5 cellular contexts compared by ENCODE assay signal in genomic region chr4:151389799-151390198, GRCh38. TPM values are rescaled to one million over a fixed set of nuclear protein-coding genes. Genes with fewer than 3 reads are reported as not detected.
DNase-seq lines count a peak whose midpoint lies in the region; ATAC-seq, FAIRE-seq and TF ChIP-seq lines count a peak whose summit lies in the region.
"Not testable (repeated sequence)": the region's sequence is repeated elsewhere in the genome, so short reads cannot be mapped to it uniquely, and the experiment has no call there.
"Had no signal": no experiment of that assay in that cellular context is flagged by ENCODE, and none has a peak within 500 bp of the region (broad histone marks: within the 10 kb centered on the region; RNA-seq: fewer than 3 reads in every experiment).

No MANE protein-coding gene starts in this region.

- not testable (repeated sequence) for H2BK15ac ChIP-seq in mesenchymal stem cell (ENCODE audit: low read depth, poor library complexity, severe bottlenecking)

- CTCF ChIA-PET in HepG2 (lab: Yijun Ruan, JAX; ENCODE audit: low intra/inter-chr PET ratio, low total read pairs): not testable (repeated sequence)

- TF ChIP-seq RAD21 in HepG2 (CRISPR knock-in tag; IDR thresholded peaks at IDR 0.05): not testable (repeated sequence)

- TF ChIP-seq EP300 in HepG2 (IDR thresholded peaks at IDR 0.05; ENCODE audit: low read depth in 2 of 2, low read length in 2 of 2); HepG2 (CRISPR knock-in tag; IDR thresholded peaks at IDR 0.05; ENCODE audit: borderline replicate concordance): not testable (repeated sequence)

- not testable (repeated sequence) for BruUV-seq in HepG2 (replicated peaks; lab: Mats Ljungman, UMichigan)

- H2AFZ ChIP-seq in HepG2 (ENCODE audit: low read length); mesenchymal stem cell (ENCODE audit: low read depth, low read length): not testable (repeated sequence)

- not testable (repeated sequence) for H3K4me2 ChIP-seq in HepG2 (ENCODE audit: low read depth, low read length); mesenchymal stem cell (ENCODE audit: low read length, poor library complexity, severe bottlenecking)

- POLR2A ChIA-PET in HepG2 (lab: Yijun Ruan, JAX): not testable (repeated sequence)

- not testable (repeated sequence) for H3K14ac ChIP-seq in mesenchymal stem cell (ENCODE audit: low read length in 2 of 2)

- H2BK120ac ChIP-seq in mesenchymal stem cell (ENCODE audit: low read depth, low read length): not testable (repeated sequence)

- H3K18ac ChIP-seq in mesenchymal stem cell (ENCODE audit: low read depth in 1 of 2, low read length in 2 of 2): not testable (repeated sequence)

- intact Hi-C loops in HepG2 (cut with micrococcal nuclease; ENCODE audit: unreplicated experiment): not testable (repeated sequence)

- H3K79me2 ChIP-seq in HepG2 (ENCODE audit: insufficient read depth, low read length): not testable (repeated sequence)

- not testable (repeated sequence) for H3K23ac ChIP-seq in mesenchymal stem cell (ENCODE audit: low read length in 2 of 2)

- H3K27ac ChIP-seq in HepG2 (ENCODE audit: extremely low read length, insufficient read depth, low read length); mesenchymal stem cell (ENCODE audit: low read length, poor library complexity, severe bottlenecking): not testable (repeated sequence)

- 35% methylated on average over 2 of the region's 2 CpGs for WGBS in HepG2 (ENCODE audit: low lambda C conversion rate)
- 100% methylated on average over 2 of the region's 2 CpGs for WGBS in mesenchymal stem cell

- in situ Hi-C loops in HepG2 (cut with HindIII; ENCODE audit: extremely low pct_ligation_motif_present, low pct_unique_long_range_greater_than_20kb): not testable (repeated sequence)

- H4K91ac ChIP-seq in mesenchymal stem cell (ENCODE audit: low read length): not testable (repeated sequence)

- H3K27me3 ChIP-seq in HepG2 (ENCODE audit: control insufficient read depth in 1 of 2, insufficient read depth in 2 of 2, low read length in 2 of 2); mesenchymal stem cell (ENCODE audit: control insufficient read depth in 1 of 2, insufficient read depth in 1 of 2, low read length in 2 of 2): not testable (repeated sequence)

- not testable (repeated sequence) for DNase-seq in HepG2 (ENCODE audit: low spot score); mesenchymal stem cell

- not testable (repeated sequence) for H3K4ac ChIP-seq in mesenchymal stem cell (ENCODE audit: low read depth in 1 of 2, low read length in 2 of 2)

- H3K79me1 ChIP-seq in mesenchymal stem cell (replicated peaks; ENCODE audit: low read length, poor library complexity, severe bottlenecking): not testable (repeated sequence)

- not testable (repeated sequence) for FAIRE-seq in HepG2 (lab: Jason Lieb, UNC)

- H2BK5ac ChIP-seq in mesenchymal stem cell (ENCODE audit: low read depth, low read length, poor library complexity, severe bottlenecking): not testable (repeated sequence)

- H2BK12ac ChIP-seq in mesenchymal stem cell (ENCODE audit: low read length in 2 of 2): not testable (repeated sequence)

- not testable (repeated sequence) for ATAC-seq in HepG2

- not testable (repeated sequence) for H3K4me3 ChIP-seq in HepG2 (replicated peaks in 1 of 3; ENCODE audit: insufficient read depth in 1 of 3, low read depth in 2 of 3, low read length in 3 of 3); mesenchymal stem cell (ENCODE audit: insufficient read depth in 1 of 2, low read depth in 1 of 2, low read length in 2 of 2)

- H3K9ac ChIP-seq in HepG2 (ENCODE audit: insufficient read depth, low read depth, low read length): not testable (repeated sequence)
- H3K9ac ChIP-seq in mesenchymal stem cell (ENCODE audit: low read length): peak overlapping the region; percentile 15

- TF ChIP-seq POLR2A in HepG2 (IDR thresholded peaks at IDR 0.05; ENCODE audit: insufficient read depth in 1 of 2, low read depth in 2 of 2, low read length in 2 of 2): not testable (repeated sequence)

- not testable (repeated sequence) for H3K9me3 ChIP-seq in HepG2 (ENCODE audit: low read length); mesenchymal stem cell (ENCODE audit: control insufficient read depth, low read length)

- not testable (repeated sequence) for H3K4me1 ChIP-seq in HepG2 (ENCODE audit: insufficient read depth, low read length); mesenchymal stem cell (ENCODE audit: control insufficient read depth, insufficient read depth, low read depth, low read length)

- not testable (repeated sequence) for H3K36me3 ChIP-seq in HepG2 (replicated peaks in 1 of 2; ENCODE audit: control insufficient read depth in 1 of 2, insufficient read depth in 2 of 2, low read length in 2 of 2); mesenchymal stem cell (ENCODE audit: control insufficient read depth in 1 of 2, insufficient read depth in 2 of 2, low read depth in 1 of 2, low read length in 2 of 2)

- H4K8ac ChIP-seq in mesenchymal stem cell (ENCODE audit: low read length): not testable (repeated sequence)

- not testable (repeated sequence) for H4K20me1 ChIP-seq in HepG2 (ENCODE audit: insufficient read depth, low read length)

- not testable (repeated sequence) for TF ChIP-seq CTCF in HepG2 (CRISPR knock-in tag; IDR thresholded peaks at IDR 0.05)

- H2AK5ac ChIP-seq in mesenchymal stem cell (ENCODE audit: low read length, severe bottlenecking): not testable (repeated sequence)

TF ChIP-seq in HepG2, 621 proteins besides CTCF, POLR2A, EP300 and RAD21:
- TF ChIP-seq PCBP1 (IDR thresholded peaks at IDR 0.05; ENCODE audit: borderline replicate concordance, low read depth, low read length) (peak; percentile 92; the same call in 1 of the 2 replicates), HNRNPK (IDR thresholded peaks at IDR 0.05; ENCODE audit: low read depth, low read length, poor library complexity, severe bottlenecking) (peak; percentile 96)

RNA-seq across cellular contexts. Expression of gene FHIP1A, which starts 19.2 kb away (rescaled TPM):
- total RNA-seq in HepG2 (2016; rRNA removed; fragmentation: Illumina TruSeq; extraction: Trizol): 2.9 and 6.2 TPM in 2 replicates
- total RNA-seq in HepG2 (2016; cell fraction: cytosol; rRNA removed; fragmentation: Illumina TruSeq; extraction: Trizol; ENCODE audit: low read depth): 5.3 and 6.2 TPM in 2 replicates
- total RNA-seq in HepG2 (2016; cell fraction: insoluble cytoplasmic fraction; rRNA removed; fragmentation: Illumina TruSeq; extraction: Trizol): 3.6 and 5.2 TPM in 2 replicates
- 3.6 and 4.4 TPM in 2 replicates for total RNA-seq in HepG2 (2016; cell fraction: membrane; rRNA removed; fragmentation: Illumina TruSeq; extraction: Trizol)
- total RNA-seq in HepG2 (2016; cell fraction: nucleus; rRNA removed; fragmentation: Illumina TruSeq; extraction: Trizol): 6.8 and 11.0 TPM in 2 replicates
- 4.1 and 4.3 TPM in 2 replicates for polyA plus RNA-seq in HepG2 (2011; rRNA removed)
- polyA plus RNA-seq in HepG2 (2011; cell fraction: cytosol; rRNA removed): 2.2 and 2.9 TPM in 2 replicates
- polyA plus RNA-seq in HepG2 (2011; cell fraction: nucleus; rRNA removed): 11.5 and 13.7 TPM in 2 replicates
- polyA plus RNA-seq in HepG2 (2012): 2.1 and 2.5 TPM in 2 replicates
- polyA plus RNA-seq in HepG2 (2016; cell fraction: cytosol; fragmentation: Illumina TruSeq; extraction: Trizol; ENCODE audit: low read depth): 0.06 and 0.24 TPM in 2 replicates
- polyA plus RNA-seq in HepG2 (2016; cell fraction: insoluble cytoplasmic fraction; fragmentation: Illumina TruSeq; extraction: Trizol; ENCODE audit: low read depth): 1.1 and 2.0 TPM in 2 replicates
- 0.23 and 0.41 TPM in 2 replicates for polyA plus RNA-seq in HepG2 (2016; cell fraction: membrane; fragmentation: Illumina TruSeq; extraction: Trizol; ENCODE audit: low read depth)
- polyA plus RNA-seq in HepG2 (2016; cell fraction: nucleus; fragmentation: Illumina TruSeq; extraction: Trizol; ENCODE audit: insufficient read depth, low read depth): 1.8 and 2.0 TPM in 2 replicates
- 19.9 and 26.0 TPM in 2 replicates for polyA minus RNA-seq in HepG2 (2011; rRNA and poly(A)+ RNA removed; ENCODE audit: low replicate concordance)
- polyA minus RNA-seq in HepG2 (2011; cell fraction: cytosol; rRNA and poly(A)+ RNA removed): 7.2 and 9.9 TPM in 2 replicates
- 42.9 and 59.2 TPM in 2 replicates for polyA minus RNA-seq in HepG2 (2011; cell fraction: nucleus; rRNA and poly(A)+ RNA removed)
- 0.03 TPM for polyA plus RNA-seq in mesenchymal stem cell (2013, experiment 1 of 2)
- polyA plus RNA-seq in mesenchymal stem cell (2013, experiment 2 of 2): 0.04 TPM
- polyA plus RNA-seq: AG04450; CD14-positive monocyte; CD8-positive, alpha-beta memory T cell had no signal
